In the genomic region with DNA sequence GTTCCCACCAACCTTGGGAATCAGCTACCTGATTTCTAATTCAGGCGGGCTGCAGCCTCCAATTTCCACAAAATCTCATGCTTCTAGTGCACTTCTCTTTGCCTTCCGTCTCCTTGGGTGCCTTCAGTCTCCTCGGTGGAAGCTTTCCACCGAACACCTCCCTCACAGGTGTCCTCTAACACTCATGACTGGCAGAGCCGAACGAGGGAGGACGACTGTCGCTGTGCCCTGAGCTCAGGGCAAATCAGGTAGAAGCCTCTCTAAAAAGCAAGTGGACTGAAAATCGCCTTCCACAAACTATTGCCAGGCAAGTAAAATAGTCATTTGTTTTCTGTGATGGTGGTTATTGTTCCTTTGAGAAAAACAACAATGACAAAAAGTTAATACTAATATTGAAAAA, we compare ENCODE assay signal across 7 cellular contexts.
"Had no signal": no experiment of that assay in that cellular context is flagged by ENCODE, and none has a peak within 500 bp of the region (broad histone marks: within the 10 kb centered on the region; RNA-seq: fewer than 3 reads in every experiment).

No MANE protein-coding gene starts in this region.

- H3K4me3 ChIP-seq: K562 had no signal

- H3K27me3 Mint-ChIP-seq: IgD-negative memory B cell had no signal

- H3K4me3 Mint-ChIP-seq: IgD-negative memory B cell had no signal

- H3K27ac Mint-ChIP-seq: IgD-negative memory B cell had no signal

- ATAC-seq: HepG2, K562 had no signal

- H3K4me1 Mint-ChIP-seq: IgD-negative memory B cell had no signal

- H3K27ac ChIP-seq: HL-60, KMS-11 had no signal

- H3K9ac ChIP-seq: KMS-11 had no signal

- H3K4me2 ChIP-seq: KMS-11 had no signal

- DNase-seq: KBM-7, KG1 had no signal
